23 cellular contexts compared by ENCODE assay signal in the genomic region with DNA sequence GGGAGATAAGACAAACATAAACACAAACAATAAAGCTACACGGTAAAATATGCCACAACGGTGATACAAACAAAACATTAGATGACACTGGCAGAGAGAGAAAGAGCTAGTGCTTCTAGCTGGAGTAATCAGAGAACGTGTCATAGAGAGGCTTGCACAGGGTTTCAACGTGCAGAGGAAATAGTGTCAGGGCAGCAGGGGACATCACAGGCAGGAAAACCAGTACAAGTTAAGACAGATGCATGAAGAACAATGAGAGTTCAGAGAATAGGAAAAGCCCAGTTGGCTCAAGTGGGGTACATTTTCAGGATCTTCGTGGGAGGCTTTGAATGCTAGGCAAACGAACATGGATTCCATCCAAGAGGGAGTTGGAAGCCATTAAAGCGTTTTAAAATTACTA.
DNase-seq lines count a peak whose midpoint lies in the region; ATAC-seq and TF ChIP-seq lines count a peak whose summit lies in the region.
"Had no signal": no experiment of that assay in that cellular context is flagged by ENCODE, and none has a peak within 500 bp of the region (broad histone marks: within the 10 kb centered on the region; RNA-seq: fewer than 3 reads in every experiment).

No MANE protein-coding gene starts in this region.

- H3K9me3 Mint-ChIP-seq in T-helper 2 cell treated with Interferon-gamma antibody and Interleukin-4, amounts not matched to agents 5 μg/mL and 100 μg/mL, for 36 hours: peaks cover 11% of the 10 kb centered on the region
- H3K9me3 Mint-ChIP-seq in brain: peaks cover 4 to 10% (median 6%) of the 10 kb centered on the region in 5 experiments
- H3K9me3 Mint-ChIP-seq in activated CD8-positive, alpha-beta T cell treated with anti-CD3 and anti-CD28 coated beads for 36 hours: peaks cover 6% of the 10 kb centered on the region

- H3K27me3 Mint-ChIP-seq in T-helper 2 cell treated with Interferon-gamma antibody and Interleukin-4, amounts not matched to agents 5 μg/mL and 100 μg/mL, for 36 hours (ENCODE audit: low read depth): no peaks in the 10 kb centered on the region
- H3K27me3 Mint-ChIP-seq in brain: no peaks in the 10 kb centered on the region
- no peaks in the 10 kb centered on the region for H3K27me3 Mint-ChIP-seq in activated CD8-positive, alpha-beta T cell treated with anti-CD3 and anti-CD28 coated beads for 36 hours
- H3K27me3 Mint-ChIP-seq: CD4-positive, alpha-beta memory T cell had no signal

- POLR2A ChIA-PET in activated CD8-positive, alpha-beta T cell treated with anti-CD3 and anti-CD28 coated beads for 36 hours (lab: Charles Lee): no interaction called here

- no peak for DNase-seq in T-helper 2 cell treated with Interferon-gamma antibody and Interleukin-4, amounts not matched to agents 5 μg/mL and 100 μg/mL, for 36 hours (ENCODE audit: low spot score)
- DNase-seq in T-helper 2 cell (no peak), fibroblast of pulmonary artery (ENCODE audit: low read depth) (peak; percentile 19), sciatic nerve (ENCODE audit: low spot score) (no peak), SK-N-DZ (ENCODE audit: low spot score) (no peak)
- no peak for DNase-seq in activated CD8-positive, alpha-beta T cell treated with anti-CD3 and anti-CD28 coated beads for 36 hours
- DNase-seq: Caco-2; CD4-positive, alpha-beta memory T cell; DMS 273 treated with DMSO at 0.1 percent for 48 hours; DND-41; IMR-90; MV-4-11; NCI-H1105 treated with DMSO at 0.1 percent for 48 hours; NCI-H2029 treated with DMSO at 0.1 percent for 48 hours; NCI-H510A; PC-9; RPMI8226; SHP77 treated with DMSO at 0.1 percent for 48 hours; SK-N-SH had no signal

- CTCF ChIA-PET in activated CD8-positive, alpha-beta T cell treated with anti-CD3 and anti-CD28 coated beads for 36 hours (lab: Charles Lee): interaction anchor here (1.3 kb wide), 1 partner anchor 78 kb away, joined by 4 read pairs; no protein-coding TSS in a partner anchor

- peak overlapping the region; percentile 6 for H3K27ac Mint-ChIP-seq in T-helper 2 cell treated with Interferon-gamma antibody and Interleukin-4, amounts not matched to agents 5 μg/mL and 100 μg/mL, for 36 hours
- peak overlapping the region in 3 of 5 experiments; percentile 6 to 26 (median 15) for H3K27ac Mint-ChIP-seq in brain
- no peak overlapping the region for H3K27ac Mint-ChIP-seq in activated CD8-positive, alpha-beta T cell treated with anti-CD3 and anti-CD28 coated beads for 36 hours

- ATAC-seq in sciatic nerve: peak; percentile 41
- ATAC-seq in activated CD8-positive, alpha-beta T cell treated with anti-CD3 and anti-CD28 coated beads for 36 hours: no peak
- ATAC-seq in GM18498 (IDR thresholded peaks at IDR 0.05; ENCODE audit: unreplicated experiment): no peak
- ATAC-seq: GM12878 had no signal

- TF ChIP-seq CTCF in brain (conservative IDR thresholded peaks at IDR 0.05): no peak
- TF ChIP-seq CTCF in fibroblast of pulmonary artery (IDR thresholded peaks at IDR 0.05; ENCODE audit: low read length, missing control alignments): no peak
- no peak for TF ChIP-seq CTCF in activated CD8-positive, alpha-beta T cell treated with anti-CD3 and anti-CD28 coated beads for 36 hours (IDR thresholded peaks at IDR 0.05)

- H3K4me3 ChIP-seq in fibroblast of pulmonary artery (replicated peaks; ENCODE audit: low read depth, low read length): no peak overlapping the region
- H3K4me3 ChIP-seq: BLaER1 treated with 17β-estradiol and CSF1 and Interleukin-3, amounts not matched to agents 10 nM and 100 nM; GM12878; PC-9 had no signal

- intact Hi-C loops in sciatic nerve (cut with DNase I): no loop called here
- intact Hi-C loops in activated CD8-positive, alpha-beta T cell treated with anti-CD3 and anti-CD28 coated beads for 36 hours (cut with micrococcal nuclease): no loop called here

- H3K4me3 Mint-ChIP-seq in T-helper 2 cell treated with Interferon-gamma antibody and Interleukin-4, amounts not matched to agents 5 μg/mL and 100 μg/mL, for 36 hours: no peak overlapping the region
- no peak overlapping the region for H3K4me3 Mint-ChIP-seq in brain
- H3K4me3 Mint-ChIP-seq in activated CD8-positive, alpha-beta T cell treated with anti-CD3 and anti-CD28 coated beads for 36 hours: no peak overlapping the region
- H3K4me3 Mint-ChIP-seq: CD4-positive, alpha-beta memory T cell had no signal

- peaks cover 21% of the 10 kb centered on the region for H3K4me1 Mint-ChIP-seq in T-helper 2 cell treated with Interferon-gamma antibody and Interleukin-4, amounts not matched to agents 5 μg/mL and 100 μg/mL, for 36 hours (ENCODE audit: low read depth)
- peaks cover 7% of the 10 kb centered on the region for H3K4me1 Mint-ChIP-seq in brain
- peaks cover 18% of the 10 kb centered on the region for H3K4me1 Mint-ChIP-seq in activated CD8-positive, alpha-beta T cell treated with anti-CD3 and anti-CD28 coated beads for 36 hours (ENCODE audit: low read depth)

- H3K36me3 Mint-ChIP-seq in T-helper 2 cell treated with Interferon-gamma antibody and Interleukin-4, amounts not matched to agents 5 μg/mL and 100 μg/mL, for 36 hours (ENCODE audit: low read depth): peaks cover 25% of the 10 kb centered on the region
- peaks cover 30% of the 10 kb centered on the region for H3K36me3 Mint-ChIP-seq in brain
- peaks cover 9% of the 10 kb centered on the region for H3K36me3 Mint-ChIP-seq in activated CD8-positive, alpha-beta T cell treated with anti-CD3 and anti-CD28 coated beads for 36 hours (ENCODE audit: low read depth)
